10 cellular contexts compared by ENCODE assay signal in genomic region chr3:46930945-46931403, GRCh38. TPM values are rescaled to one million over a fixed set of nuclear protein-coding genes. Genes with fewer than 3 reads are reported as not detected.
DNase-seq lines count a peak whose midpoint lies in the region; ATAC-seq lines count a peak whose summit lies in the region.
"Had no signal": no experiment of that assay in that cellular context is flagged by ENCODE, and none has a peak within 500 bp of the region (broad histone marks: within the 10 kb centered on the region; RNA-seq: fewer than 3 reads in every experiment).

No MANE protein-coding gene starts in this region.

- no peak for DNase-seq in stimulated activated naive CD8-positive, alpha-beta T cell treated with anti-CD3 and anti-CD28 coated beads, Interleukin-15, Interleukin-2, amounts not matched to agents 100 U/mL and 50 U/mL, for 24 hours
- no peak for DNase-seq in naive thymus-derived CD4-positive, alpha-beta T cell
- DNase-seq in aorta (peak in 1 of 2 donors; percentile 77), DMS153 treated with DMSO at 0.1 percent for 48 hours (lab: John Stamatoyannopoulos, UW; ENCODE audit: unreplicated experiment) (no peak), NCI-H146 treated with DMSO at 0.1 percent for 48 hours (lab: John Stamatoyannopoulos, UW; ENCODE audit: unreplicated experiment) (no peak), DMS153 (lab: John Stamatoyannopoulos, UW) (no peak)
- DNase-seq: NCI-H526 treated with DMSO at 0.1 percent for 48 hours had no signal

- H3K27ac Mint-ChIP-seq in stimulated activated naive CD8-positive, alpha-beta T cell treated with anti-CD3 and anti-CD28 coated beads, Interleukin-15, Interleukin-2, amounts not matched to agents 100 ng/mL and 50 ng/mL, for 24 hours: peak overlapping the region; percentile 15
- H3K27ac Mint-ChIP-seq in naive thymus-derived CD4-positive, alpha-beta T cell: peak overlapping the region; percentile 36 to 84 (median 72)

- H3K9me3 Mint-ChIP-seq in stimulated activated naive CD8-positive, alpha-beta T cell treated with anti-CD3 and anti-CD28 coated beads, Interleukin-15, Interleukin-2, amounts not matched to agents 100 ng/mL and 50 ng/mL, for 24 hours: no peaks in the 10 kb centered on the region
- peaks cover 0 to 12% (median 0%) of the 10 kb centered on the region in 11 donors for H3K9me3 Mint-ChIP-seq in naive thymus-derived CD4-positive, alpha-beta T cell

- no peak overlapping the region for H3K4me3 Mint-ChIP-seq in stimulated activated naive CD8-positive, alpha-beta T cell treated with anti-CD3 and anti-CD28 coated beads, Interleukin-15, Interleukin-2, amounts not matched to agents 100 ng/mL and 50 ng/mL, for 24 hours
- H3K4me3 Mint-ChIP-seq in naive thymus-derived CD4-positive, alpha-beta T cell: peak overlapping the region in 2 of 10 donors; percentile 15 to 51
- H3K4me3 Mint-ChIP-seq: activated naive CD8-positive, alpha-beta T cell had no signal

- peaks cover 37% of the 10 kb centered on the region for H3K36me3 Mint-ChIP-seq in stimulated activated naive CD8-positive, alpha-beta T cell treated with anti-CD3 and anti-CD28 coated beads, Interleukin-15, Interleukin-2, amounts not matched to agents 100 ng/mL and 50 ng/mL, for 24 hours (ENCODE audit: low read depth)
- H3K36me3 Mint-ChIP-seq in naive thymus-derived CD4-positive, alpha-beta T cell: peaks cover 0 to 25% (median 15%) of the 10 kb centered on the region in 5 donors

- H3K4me1 Mint-ChIP-seq in stimulated activated naive CD8-positive, alpha-beta T cell treated with anti-CD3 and anti-CD28 coated beads, Interleukin-15, Interleukin-2, amounts not matched to agents 100 ng/mL and 50 ng/mL, for 24 hours (ENCODE audit: low read depth): peaks cover 91% of the 10 kb centered on the region
- peaks cover 40 to 77% (median 63%) of the 10 kb centered on the region in 7 donors for H3K4me1 Mint-ChIP-seq in naive thymus-derived CD4-positive, alpha-beta T cell

- peaks cover 0 to 29% (median 6%) of the 10 kb centered on the region in 3 experiments for H3K36me3 ChIP-seq in naive thymus-derived CD4-positive, alpha-beta T cell (ENCODE audit: control insufficient read depth in 2 of 3, insufficient read depth in 3 of 3, low read length in 3 of 3)
- H3K36me3 ChIP-seq in aorta (ENCODE audit: control insufficient read depth in 1 of 2, insufficient read depth in 2 of 2, low read length in 1 of 2): no peaks in the 10 kb centered on the region

- H3K27me3 ChIP-seq in naive thymus-derived CD4-positive, alpha-beta T cell (ENCODE audit: control insufficient read depth in 2 of 2, insufficient read depth in 2 of 2, low read length in 2 of 2): no peaks in the 10 kb centered on the region
- no peaks in the 10 kb centered on the region for H3K27me3 ChIP-seq in aorta (ENCODE audit: control insufficient read depth in 1 of 2, insufficient read depth in 2 of 2, low read length in 1 of 2)

- 8 to 11% methylated on average over 3 of the region's 3 CpGs for WGBS in aorta, 2 donors

- H3K9me3 ChIP-seq in naive thymus-derived CD4-positive, alpha-beta T cell (ENCODE audit: control insufficient read depth in 2 of 3, low read length in 3 of 3): no peaks in the 10 kb centered on the region
- H3K9me3 ChIP-seq in aorta (ENCODE audit: control insufficient read depth, low read length): no peaks in the 10 kb centered on the region

- CTCF ChIA-PET in naive thymus-derived CD4-positive, alpha-beta T cell (lab: Charles Lee): interaction anchor here (0.6 kb wide), 1 partner anchor 8 kb away, joined by 4 read pairs; no protein-coding TSS in a partner anchor

- no peaks in the 10 kb centered on the region for H3K27me3 Mint-ChIP-seq in stimulated activated naive CD8-positive, alpha-beta T cell treated with anti-CD3 and anti-CD28 coated beads, Interleukin-15, Interleukin-2, amounts not matched to agents 100 ng/mL and 50 ng/mL, for 24 hours
- no peaks in the 10 kb centered on the region for H3K27me3 Mint-ChIP-seq in naive thymus-derived CD4-positive, alpha-beta T cell
- H3K27me3 Mint-ChIP-seq: activated naive CD8-positive, alpha-beta T cell had no signal

- intact Hi-C loops in naive thymus-derived CD4-positive, alpha-beta T cell (cut with micrococcal nuclease): no loop called here
- intact Hi-C loops in aorta (cut with DNase I): loop anchor here in 1 of 2 donors (10.0 kb wide), 1 partner anchor 234 kb away; the partner anchor contains the start of gene SETD2

- ATAC-seq in stimulated activated naive CD8-positive, alpha-beta T cell treated with anti-CD3 and anti-CD28 coated beads, Interleukin-15, Interleukin-2, amounts not matched to agents 100 U/mL and 50 U/mL, for 24 hours: no peak
- ATAC-seq in naive thymus-derived CD4-positive, alpha-beta T cell: no peak
- no peak for ATAC-seq in aorta (ENCODE audit: low FRiP score)

- peaks cover 34 to 61% of the 10 kb centered on the region in 2 donors for H3K4me1 ChIP-seq in naive thymus-derived CD4-positive, alpha-beta T cell (ENCODE audit: control insufficient read depth in 2 of 2, insufficient read depth in 2 of 2, low read length in 2 of 2)
- H3K4me1 ChIP-seq in aorta (ENCODE audit: control insufficient read depth in 1 of 2, insufficient read depth in 2 of 2, low read length in 2 of 2): peaks cover 9 to 19% of the 10 kb centered on the region in 2 donors

- POLR2A ChIA-PET in naive thymus-derived CD4-positive, alpha-beta T cell (lab: Charles Lee): no interaction called here

- H3K27ac ChIP-seq in cingulate gyrus (ENCODE audit: low read depth, low read length) (peak overlapping the region; percentile 80), aorta (ENCODE audit: low read depth in 1 of 2, low read length in 2 of 2) (peak overlapping the region; percentile 16 to 84)
- H3K27ac ChIP-seq in naive thymus-derived CD4-positive, alpha-beta T cell (ENCODE audit: low read depth, low read length): peak overlapping the region; percentile 12

- no peak overlapping the region for H3K4me3 ChIP-seq in naive thymus-derived CD4-positive, alpha-beta T cell (ENCODE audit: low read length)
- H3K4me3 ChIP-seq in aorta (ENCODE audit: low read length in 2 of 2): no peak overlapping the region

RNA-seq across cellular contexts. Expression of gene CCDC12, which starts 45.6 kb away (rescaled TPM):
- 10 to 100 TPM; 51.6 to 61.5 (median 56.9) TPM for total RNA-seq in naive thymus-derived CD4-positive, alpha-beta T cell
- polyA plus RNA-seq in naive thymus-derived CD4-positive, alpha-beta T cell: 100 to 1,000 TPM in 1 of 2 donors, 10 to 100 TPM in 1; 88.2 to 115 TPM
- total RNA-seq in aorta: 10 to 100 TPM; 30.5 to 35.9 TPM
- 10 to 100 TPM; 43.5 to 46.5 TPM for polyA plus RNA-seq in aorta

RNA-seq across cellular contexts. Expression of gene NBEAL2, which starts 48.5 kb away (rescaled TPM):
- 100 to 1,000 TPM in 2 of 5 experiments, 10 to 100 TPM in 3; 48.8 to 289 (median 94.0) TPM for total RNA-seq in naive thymus-derived CD4-positive, alpha-beta T cell
- 1 to 10 TPM; 1.7 to 4.9 TPM for polyA plus RNA-seq in naive thymus-derived CD4-positive, alpha-beta T cell
- total RNA-seq in aorta: 10 to 100 TPM; 26.2 to 45.8 TPM
- polyA plus RNA-seq in aorta: 10 to 100 TPM in 1 of 2 donors, 1 to 10 TPM in 1; 6.3 to 55.8 TPM

RNA-seq across cellular contexts. Expression of gene PTH1R, which starts 53.5 kb away (rescaled TPM):
- not detected for total RNA-seq in naive thymus-derived CD4-positive, alpha-beta T cell
- not detected for polyA plus RNA-seq in naive thymus-derived CD4-positive, alpha-beta T cell
- total RNA-seq in aorta: 1 to 10 TPM; 6.6 to 6.7 TPM
- polyA plus RNA-seq in aorta: 10 to 100 TPM in 1 of 2 donors, 1 to 10 TPM in 1; 8.4 to 38.6 TPM

Comparison
In these comparisons a context has a peak if more than half of its experiments do, and no peak if none do; other contexts are left out.
1. H3K27ac ChIP-seq: peak in every context shown above with its lines; median percentile 80 in cingulate gyrus; 50 in aorta; 12 in naive thymus-derived CD4-positive, alpha-beta T cell.
2. RNA of gene PTH1R, which starts 53.5 kb away (total RNA-seq): 6.6 to 6.7 TPM in aorta; not detected in naive thymus-derived CD4-positive, alpha-beta T cell; every median in the first group is over 4 times any median in the second.